In the genomic region with DNA sequence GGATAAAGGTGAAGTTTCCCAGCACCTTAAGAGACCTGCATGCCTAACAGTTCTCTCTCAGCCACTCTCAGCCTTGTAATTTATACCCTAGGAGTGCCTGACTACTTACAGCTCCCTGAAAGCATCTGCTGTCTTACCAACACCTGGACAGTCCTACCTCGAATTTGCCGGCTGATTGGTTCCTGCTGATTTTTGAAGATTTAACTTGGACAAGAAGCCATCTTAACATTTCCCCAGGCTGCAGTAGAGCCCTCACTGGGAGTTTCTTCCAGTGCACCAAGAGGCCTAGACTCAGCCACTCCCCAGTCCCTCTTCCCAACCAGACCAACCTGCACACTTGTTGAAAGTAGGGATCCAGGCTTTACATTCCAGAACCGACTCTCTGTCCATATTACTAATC, we compare ENCODE assay signal across 29 cellular contexts.
"Had no signal": no experiment of that assay in that cellular context is flagged by ENCODE, and none has a peak within 500 bp of the region (broad histone marks: within the 10 kb centered on the region; RNA-seq: fewer than 3 reads in every experiment).

No MANE protein-coding gene starts in this region.

- DNase-seq: stimulated activated CD4-positive, alpha-beta T cell treated with anti-CD3 and anti-CD28 coated beads, Interleukin-2, amount 100 ng/mL, for 48 hours; stimulated activated CD4-positive, alpha-beta T cell treated with anti-CD3 and anti-CD28 coated beads, Interleukin-4, amount 100 ng/mL, for 1 hour; stimulated activated CD4-positive, alpha-beta T cell treated with anti-CD3 and anti-CD28 coated beads, Interleukin-4, amount 100 ng/mL, for 24 hours; stimulated activated CD4-positive, alpha-beta T cell treated with anti-CD3 and anti-CD28 coated beads, Interleukin-4, amount 100 ng/mL, for 4 hours; stimulated activated CD8-positive, alpha-beta memory T cell treated with anti-CD3 and anti-CD28 coated beads, Interleukin-4, amount 100 ng/mL, for 48 hours; stimulated activated naive B cell treated with anti-CD40 and anti-IgM and Interleukin-4, amounts not matched to agents 10 μg/mL and 1 μg/mL and 100 μg/mL, for 72 hours; stimulated activated naive CD4-positive, alpha-beta T cell; stimulated activated naive CD4-positive, alpha-beta T cell treated with Interleukin-2 at 50 U/mL for 16 hours; stimulated activated naive CD8-positive, alpha-beta T cell treated with anti-CD3 and anti-CD28 coated beads, Interleukin-15, amount 100 ng/mL, for 72 hours; stimulated activated naive CD8-positive, alpha-beta T cell treated with anti-CD3 and anti-CD28 coated beads, Interleukin-15, Interleukin-2, amounts not matched to agents 100 U/mL and 50 U/mL, for 24 hours; stomach; substantia nigra; testis; thyroid gland; tibial artery; transverse colon; trophoblast cell; upper lobe of left lung; upper lobe of right lung; uterus had no signal

- H3K27ac Mint-ChIP-seq: stimulated activated effector memory CD8-positive, alpha-beta T cell treated with anti-CD3 and anti-CD28 coated beads, Interleukin-12 subunit alpha, Interleukin-12 subunit beta, amount 100 ng/mL, for 72 hours; stimulated activated memory B cell treated with anti-CD40 and anti-IgM and Interleukin-4, amounts not matched to agents 10 μg/mL and 1 μg/mL and 100 μg/mL, for 72 hours; stimulated activated naive B cell treated with anti-CD40 and anti-IgM and Interleukin-4, amounts not matched to agents 10 μg/mL and 1 μg/mL and 100 μg/mL, for 72 hours; stimulated activated naive CD8-positive, alpha-beta T cell treated with anti-CD3 and anti-CD28 coated beads, Interleukin-15, amount 100 ng/mL, for 72 hours; stimulated activated naive CD8-positive, alpha-beta T cell treated with anti-CD3 and anti-CD28 coated beads, Interleukin-15, Interleukin-2, amounts not matched to agents 100 ng/mL and 50 ng/mL, for 24 hours; type B pancreatic cell had no signal

- H3K36me3 ChIP-seq: stomach, suprapubic skin, thoracic aorta, thyroid gland, tibial artery, tibial nerve, transverse colon, upper lobe of left lung, upper lobe of right lung, uterus, vagina had no signal

- H3K27me3 ChIP-seq: testis, thyroid gland, tibial artery, tibial nerve, transverse colon, upper lobe of left lung, uterus, vagina had no signal

- H3K9me3 Mint-ChIP-seq: stimulated activated effector memory CD8-positive, alpha-beta T cell treated with anti-CD3 and anti-CD28 coated beads, Interleukin-12 subunit alpha, Interleukin-12 subunit beta, amount 100 ng/mL, for 72 hours; stimulated activated memory B cell treated with anti-CD40 and anti-IgM and Interleukin-4, amounts not matched to agents 10 μg/mL and 1 μg/mL and 100 μg/mL, for 72 hours; stimulated activated naive CD8-positive, alpha-beta T cell treated with anti-CD3 and anti-CD28 coated beads, Interleukin-15, amount 100 ng/mL, for 72 hours; stimulated activated naive CD8-positive, alpha-beta T cell treated with anti-CD3 and anti-CD28 coated beads, Interleukin-15, Interleukin-2, amounts not matched to agents 100 ng/mL and 50 ng/mL, for 24 hours; type B pancreatic cell had no signal

- H3K36me3 Mint-ChIP-seq: stimulated activated effector memory CD8-positive, alpha-beta T cell treated with anti-CD3 and anti-CD28 coated beads, Interleukin-12 subunit alpha, Interleukin-12 subunit beta, amount 100 ng/mL, for 72 hours; stimulated activated memory B cell treated with anti-CD40 and anti-IgM and Interleukin-4, amounts not matched to agents 10 μg/mL and 1 μg/mL and 100 μg/mL, for 72 hours; stimulated activated naive B cell treated with anti-CD40 and anti-IgM and Interleukin-4, amounts not matched to agents 10 μg/mL and 1 μg/mL and 100 μg/mL, for 72 hours; type B pancreatic cell had no signal

- H3K4me3 Mint-ChIP-seq: stimulated activated effector memory CD8-positive, alpha-beta T cell treated with anti-CD3 and anti-CD28 coated beads, Interleukin-12 subunit alpha, Interleukin-12 subunit beta, amount 100 ng/mL, for 72 hours; stimulated activated memory B cell treated with anti-CD40 and anti-IgM and Interleukin-4, amounts not matched to agents 10 μg/mL and 1 μg/mL and 100 μg/mL, for 72 hours; stimulated activated naive B cell treated with anti-CD40 and anti-IgM and Interleukin-4, amounts not matched to agents 10 μg/mL and 1 μg/mL and 100 μg/mL, for 72 hours; stimulated activated naive CD8-positive, alpha-beta T cell treated with anti-CD3 and anti-CD28 coated beads, Interleukin-15, amount 100 ng/mL, for 72 hours; stimulated activated naive CD8-positive, alpha-beta T cell treated with anti-CD3 and anti-CD28 coated beads, Interleukin-15, Interleukin-2, amounts not matched to agents 100 ng/mL and 50 ng/mL, for 24 hours; type B pancreatic cell had no signal

- H3K27ac ChIP-seq: stomach, suprapubic skin, testis, thoracic aorta, thyroid gland, tibial artery, tibial nerve, transverse colon, upper lobe of left lung, upper lobe of right lung, uterus, vagina had no signal

- FAIRE-seq: urothelium cell line had no signal

- H3K4me1 Mint-ChIP-seq: stimulated activated effector memory CD8-positive, alpha-beta T cell treated with anti-CD3 and anti-CD28 coated beads, Interleukin-12 subunit alpha, Interleukin-12 subunit beta, amount 100 ng/mL, for 72 hours; stimulated activated memory B cell treated with anti-CD40 and anti-IgM and Interleukin-4, amounts not matched to agents 10 μg/mL and 1 μg/mL and 100 μg/mL, for 72 hours; stimulated activated naive B cell treated with anti-CD40 and anti-IgM and Interleukin-4, amounts not matched to agents 10 μg/mL and 1 μg/mL and 100 μg/mL, for 72 hours; stimulated activated naive CD8-positive, alpha-beta T cell treated with anti-CD3 and anti-CD28 coated beads, Interleukin-15, amount 100 ng/mL, for 72 hours had no signal

- H3K4me3 ChIP-seq: stomach, suprapubic skin, testis, thoracic aorta, thyroid gland, tibial artery, tibial nerve, transverse colon, upper lobe of left lung, upper lobe of right lung, uterus, vagina had no signal

- H3K4me1 ChIP-seq: stomach, suprapubic skin, testis, thyroid gland, tibial artery, tibial nerve, transverse colon, upper lobe of left lung, upper lobe of right lung, uterus, vagina had no signal

- H3K9me3 ChIP-seq: stomach, suprapubic skin, testis, thoracic aorta, thyroid gland, tibial artery, tibial nerve, transverse colon, upper lobe of left lung, upper lobe of right lung, uterus, vagina had no signal

- ATAC-seq: stimulated activated effector memory CD8-positive, alpha-beta T cell treated with anti-CD3 and anti-CD28 coated beads, Interleukin-12 subunit alpha, Interleukin-12 subunit beta, amount 100 ng/mL, for 72 hours; stimulated activated memory B cell treated with anti-CD40 and anti-IgM and Interleukin-4, amounts not matched to agents 10 μg/mL and 1 μg/mL and 100 μg/mL, for 72 hours; stimulated activated naive B cell treated with anti-CD40 and anti-IgM and Interleukin-4, amounts not matched to agents 10 μg/mL and 1 μg/mL and 100 μg/mL, for 72 hours; stimulated activated naive CD8-positive, alpha-beta T cell treated with anti-CD3 and anti-CD28 coated beads, Interleukin-15, amount 100 ng/mL, for 72 hours; stimulated activated naive CD8-positive, alpha-beta T cell treated with anti-CD3 and anti-CD28 coated beads, Interleukin-15, Interleukin-2, amounts not matched to agents 100 U/mL and 50 U/mL, for 24 hours; upper lobe of right lung had no signal
